ENCODE assay signal across 17 cellular contexts in the genomic region with DNA sequence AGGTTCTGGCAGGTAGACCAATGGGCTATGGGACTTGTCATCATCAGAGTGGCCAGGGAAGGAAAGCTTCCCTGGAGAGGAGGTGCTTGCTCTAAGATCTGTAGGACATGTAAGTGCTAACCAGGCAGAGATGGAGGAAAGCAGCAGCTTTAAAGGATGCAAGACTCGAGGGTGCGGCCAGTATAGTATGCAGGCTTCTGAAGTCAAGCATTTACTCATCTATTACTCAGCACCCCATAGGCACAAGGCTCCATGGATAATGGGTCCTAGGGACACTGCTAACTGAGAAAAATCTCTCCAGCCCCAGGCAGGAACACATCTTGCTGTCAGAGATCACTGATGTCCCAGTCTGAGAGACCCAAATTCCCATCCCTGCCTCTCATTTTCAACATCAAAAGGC.
"Had no signal": no experiment of that assay in that cellular context is flagged by ENCODE, and none has a peak within 500 bp of the region (broad histone marks: within the 10 kb centered on the region; RNA-seq: fewer than 3 reads in every experiment).

No MANE protein-coding gene starts in this region.

- H3K27me3 ChIP-seq: right atrium auricular region, stomach, testis, upper lobe of left lung had no signal

- H3K36me3 Mint-ChIP-seq: activated naive CD8-positive, alpha-beta T cell; immature natural killer cell; naive B cell had no signal

- H3K4me1 Mint-ChIP-seq: immature natural killer cell, naive B cell had no signal

- H3K27ac ChIP-seq: prostate gland, right atrium auricular region, stomach, testis, upper lobe of left lung had no signal

- H3K4me3 Mint-ChIP-seq: activated naive CD8-positive, alpha-beta T cell; endodermal cell; immature natural killer cell; naive B cell; neural crest cell had no signal

- H3K27ac Mint-ChIP-seq: activated naive CD8-positive, alpha-beta T cell; endodermal cell; immature natural killer cell; naive B cell had no signal

- H3K4me1 ChIP-seq: right atrium auricular region, testis had no signal

- ATAC-seq: mucosa of descending colon had no signal

- H3K9me3 Mint-ChIP-seq: endodermal cell, immature natural killer cell had no signal

- DNase-seq: activated CD4-positive, alpha-beta T cell treated with anti-CD3 and anti-CD28 coated beads, Interleukin-2, amount 50 U/mL, for 4 hours; activated gamma-delta T cell treated with Interleukin-2 at 50 U/mL for 16 hours; caudate nucleus; endodermal cell; immature natural killer cell; mesenchymal stem cell; mucosa of descending colon; naive B cell; stimulated activated CD4-positive, alpha-beta T cell treated with anti-CD3 and anti-CD28 coated beads, Interleukin-2, amount 100 ng/mL, for 48 hours; stomach; T-helper 2 cell; testis; upper lobe of left lung had no signal
